In the genomic region with DNA sequence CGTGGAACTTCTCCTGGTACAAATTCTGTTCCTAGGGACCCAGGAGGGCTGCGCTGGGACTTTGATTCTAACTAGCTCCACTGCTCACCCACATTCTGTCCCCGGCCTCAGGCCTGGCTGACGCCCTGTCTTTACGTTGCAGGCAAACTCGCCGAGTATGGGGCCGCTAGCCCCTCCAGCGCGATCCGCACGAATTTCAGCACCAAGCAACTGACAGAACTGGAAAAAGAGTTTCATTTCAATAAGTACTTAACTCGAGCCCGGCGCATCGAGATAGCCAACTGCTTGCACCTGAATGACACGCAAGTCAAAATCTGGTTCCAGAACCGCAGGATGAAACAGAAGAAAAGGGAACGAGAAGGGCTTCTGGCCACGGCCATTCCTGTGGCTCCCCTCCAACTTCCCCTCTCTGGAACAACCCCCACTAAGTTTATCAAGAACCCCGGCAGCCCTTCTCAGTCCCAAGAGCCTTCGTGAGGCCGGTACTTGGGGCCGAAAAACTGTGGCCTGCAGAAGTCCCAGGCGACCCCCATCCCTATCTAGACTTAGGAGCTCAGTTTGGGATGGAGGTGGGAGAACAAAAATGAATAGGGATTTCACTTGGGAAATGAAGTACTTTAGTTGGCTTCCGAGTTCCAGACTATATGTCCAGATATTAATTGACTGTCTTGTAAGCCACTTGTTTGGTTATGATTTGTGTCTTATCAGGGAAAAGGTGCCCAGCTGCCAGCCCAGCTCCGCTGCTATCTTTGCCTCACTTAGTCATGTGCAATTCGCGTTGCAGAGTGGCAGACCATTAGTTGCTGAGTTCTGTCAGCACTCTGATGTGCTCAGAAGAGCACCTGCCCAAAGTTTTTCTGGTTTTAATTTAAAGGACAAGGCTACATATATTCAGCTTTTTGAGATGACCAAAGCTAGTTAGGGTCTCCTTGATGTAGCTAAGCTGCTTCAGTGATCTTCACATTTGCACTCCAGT, we compare ENCODE assay signal across 1 cellular context.
TF ChIP-seq lines count a peak whose summit lies in the region.

No MANE protein-coding gene starts in this region.

TF ChIP-seq in H1, 55 proteins besides CTCF, POLR2A, EP300 and RAD21:
- TF ChIP-seq RNF2 (IDR thresholded peaks at IDR 0.05; ENCODE audit: borderline replicate concordance, low read depth, low read length, missing control alignments, poor library complexity, severe bottlenecking) (peak; percentile 97), EZH2 (IDR thresholded peaks at IDR 0.05; ENCODE audit: low read depth, low read length, severe bottlenecking) (peak; percentile 98), SUZ12 (IDR thresholded peaks at IDR 0.05; ENCODE audit: low read length) (peak; percentile 99), CBX8 (IDR thresholded peaks at IDR 0.05; ENCODE audit: borderline replicate concordance, low read depth, low read length) (peak; percentile 13; the same call in 1 of the 2 replicates), NRF1 (IDR thresholded peaks at IDR 0.05; ENCODE audit: low read depth, low read length) (no peak)
